2 cellular contexts compared by ENCODE assay signal in genomic region chr1:238201992-238202391, GRCh38.
TF ChIP-seq lines count a peak whose summit lies in the region.

No MANE protein-coding gene starts in this region.

TF ChIP-seq in liver, 16 proteins besides CTCF, POLR2A, EP300 and RAD21:
- TF ChIP-seq FOXA1 (IDR thresholded peaks at IDR 0.05) (no peak), FOXA2 (IDR thresholded peaks at IDR 0.05) (no peak), JUND (IDR thresholded peaks at IDR 0.05) (peak in 1 of 2 donors; percentile 27), SP1 (IDR thresholded peaks at IDR 0.05) (peak; percentile 55), HNF4G (IDR thresholded peaks at IDR 0.05) (peak; percentile 62), RXRA (IDR thresholded peaks at IDR 0.05) (peak; percentile 42 to 58), HNF4A (conservative IDR thresholded peaks at IDR 0.05) (peak; percentile 96 to 97), ATF3 (IDR thresholded peaks at IDR 0.05) (no peak), YY1 (IDR thresholded peaks at IDR 0.05) (peak; percentile 62)

TF ChIP-seq in HepG2, 621 proteins besides CTCF, POLR2A, EP300 and RAD21:
- TF ChIP-seq ZBTB25 (CRISPR knock-in tag; IDR thresholded peaks at IDR 0.05): no peak
- TF ChIP-seq POLR2AphosphoS2 (IDR thresholded peaks at IDR 0.05; ENCODE audit: low read depth, low read length): no peak
- TF ChIP-seq TEF (CRISPR knock-in tag; IDR thresholded peaks at IDR 0.05): no peak
- no peak for TF ChIP-seq ATF7 (IDR thresholded peaks at IDR 0.05)
- no peak for TF ChIP-seq ATF7 (CRISPR knock-in tag; IDR thresholded peaks at IDR 0.05)
- no peak for TF ChIP-seq MNT (IDR thresholded peaks at IDR 0.05)
- TF ChIP-seq ZNF790 (CRISPR knock-in tag; IDR thresholded peaks at IDR 0.05; ENCODE audit: borderline replicate concordance): no peak
- TF ChIP-seq BRCA1 (CRISPR knock-in tag; IDR thresholded peaks at IDR 0.05): no peak
- no peak for TF ChIP-seq ZXDC (CRISPR knock-in tag; IDR thresholded peaks at IDR 0.05)
- TF ChIP-seq PBX2 (CRISPR knock-in tag; IDR thresholded peaks at IDR 0.05): no peak
- no peak for TF ChIP-seq ZNF800 (CRISPR knock-in tag; IDR thresholded peaks at IDR 0.05)
- no peak for TF ChIP-seq ZNF724P (CRISPR knock-in tag; IDR thresholded peaks at IDR 0.05; ENCODE audit: borderline replicate concordance)
- TF ChIP-seq ZNF775 (CRISPR knock-in tag; IDR thresholded peaks at IDR 0.05; ENCODE audit: borderline replicate concordance): no peak
- TF ChIP-seq NR0B2 (CRISPR knock-in tag; IDR thresholded peaks at IDR 0.05): no peak
- no peak for TF ChIP-seq ZNF782 (CRISPR knock-in tag; IDR thresholded peaks at IDR 0.05; ENCODE audit: borderline replicate concordance)
- no peak for TF ChIP-seq SP140L (CRISPR knock-in tag; IDR thresholded peaks at IDR 0.05; ENCODE audit: borderline replicate concordance)
- TF ChIP-seq ZNF143 (CRISPR knock-in tag; IDR thresholded peaks at IDR 0.05): no peak
- TF ChIP-seq ETV5 (CRISPR knock-in tag; IDR thresholded peaks at IDR 0.05; ENCODE audit: borderline replicate concordance): no peak
- TF ChIP-seq ZNF407 (CRISPR knock-in tag; IDR thresholded peaks at IDR 0.05; ENCODE audit: not compliant biosample characterization): no peak
- TF ChIP-seq ZNF441 (CRISPR knock-in tag; IDR thresholded peaks at IDR 0.05; ENCODE audit: borderline replicate concordance): no peak
